ENCODE assay signal across 29 cellular contexts in the genomic region with DNA sequence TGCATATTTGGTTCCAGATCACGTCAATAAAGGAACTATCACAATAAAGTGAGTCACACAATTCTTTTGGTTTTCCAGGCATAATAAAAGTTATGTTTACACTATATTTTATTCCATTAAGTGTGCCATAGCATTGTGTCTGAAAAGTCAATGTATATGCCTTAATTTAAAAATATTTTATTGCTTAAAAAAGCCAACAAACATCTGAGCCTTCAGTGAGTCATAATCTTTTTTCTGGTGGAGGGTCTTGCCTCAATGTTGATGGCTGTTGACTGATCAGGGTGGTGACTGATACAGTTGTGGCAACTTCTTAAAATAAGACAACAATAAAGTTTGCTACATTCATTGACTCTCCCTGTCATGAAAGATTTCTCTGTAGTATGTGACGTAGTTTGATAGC.
"Had no signal": no experiment of that assay in that cellular context is flagged by ENCODE, and none has a peak within 500 bp of the region (broad histone marks: within the 10 kb centered on the region; RNA-seq: fewer than 3 reads in every experiment).

No MANE protein-coding gene starts in this region.

- H3K4me3 ChIP-seq: neural progenitor cell, ovary, psoas muscle, right lobe of liver, sigmoid colon, skin epidermis, smooth muscle cell, spleen, suprapubic skin, testis, tibial artery, transverse colon, upper lobe of right lung, uterus had no signal

- H2AFZ ChIP-seq: neural progenitor cell, parathyroid adenoma had no signal

- H3K27ac ChIP-seq: neural progenitor cell, ovary, parathyroid adenoma, psoas muscle, right lobe of liver, sigmoid colon, skin epidermis, spleen, suprapubic skin, testis, tibial artery, transverse colon, upper lobe of right lung, uterus had no signal

- H3K79me2 ChIP-seq: parathyroid adenoma had no signal

- DNase-seq: natural killer cell; occipital lobe; ovary; posterior cingulate gyrus; psoas muscle; right cardiac atrium; right lobe of liver; sigmoid colon; spleen; stimulated activated CD4-positive, alpha-beta T cell treated with anti-CD3 and anti-CD28 coated beads, Interleukin-12 subunit alpha, Interleukin-12 subunit beta, amount 100 ng/mL, for 4 hours; stimulated activated CD4-positive, alpha-beta T cell treated with anti-CD3 and anti-CD28 coated beads, Interleukin-1b, Interleukin-23, amount 100 ng/mL, for 48 hours; stimulated activated CD4-positive, alpha-beta T cell treated with anti-CD3 and anti-CD28 coated beads, Interleukin-4, amount 100 ng/mL, for 1 hour; stimulated activated CD4-positive, alpha-beta T cell treated with anti-CD3 and anti-CD28 coated beads, Interleukin-4, amount 100 ng/mL, for 4 hours; stimulated activated CD8-positive, alpha-beta memory T cell treated with anti-CD3 and anti-CD28 coated beads, Interleukin-4, amount 100 ng/mL, for 48 hours; stimulated activated naive CD4-positive, alpha-beta T cell; stimulated activated naive CD8-positive, alpha-beta T cell treated with anti-CD3 and anti-CD28 coated beads, Interleukin-15, amount 100 ng/mL, for 72 hours; stimulated activated naive CD8-positive, alpha-beta T cell treated with anti-CD3 and anti-CD28 coated beads, Interleukin-15, Interleukin-2, amounts not matched to agents 100 U/mL and 50 U/mL, for 24 hours; substantia nigra; testis; tibial artery; transverse colon; upper lobe of right lung; uterus had no signal

- H3K36me3 ChIP-seq: neural progenitor cell, ovary, right lobe of liver, sigmoid colon, spleen, suprapubic skin, tibial artery, transverse colon, upper lobe of right lung, uterus had no signal

- H3K27me3 ChIP-seq: neural progenitor cell, ovary, right lobe of liver, sigmoid colon, spleen, suprapubic skin, testis, tibial artery, transverse colon, upper lobe of right lung, uterus had no signal

- ATAC-seq: natural killer cell; psoas muscle; right cardiac atrium; right lobe of liver; stimulated activated memory B cell treated with anti-CD40 and anti-IgM and Interleukin-4, amounts not matched to agents 10 μg/mL and 1 μg/mL and 100 μg/mL, for 72 hours; stimulated activated naive CD8-positive, alpha-beta T cell treated with anti-CD3 and anti-CD28 coated beads, Interleukin-15, amount 100 ng/mL, for 72 hours; stimulated activated naive CD8-positive, alpha-beta T cell treated with anti-CD3 and anti-CD28 coated beads, Interleukin-15, Interleukin-2, amounts not matched to agents 100 U/mL and 50 U/mL, for 24 hours; upper lobe of right lung had no signal

- H3K4me1 ChIP-seq: neural progenitor cell, parathyroid adenoma, psoas muscle, right lobe of liver, sigmoid colon, spleen, suprapubic skin, testis, upper lobe of right lung, uterus had no signal

- H3K9me3 ChIP-seq: ovary, psoas muscle, right lobe of liver, sigmoid colon, spleen, suprapubic skin, testis, tibial artery, transverse colon, upper lobe of right lung, uterus had no signal
